In genomic region chr4:8917321-8917811, GRCh38 we compare ENCODE assay signal across 17 cellular contexts. TPM values are rescaled to one million over a fixed set of nuclear protein-coding genes. Genes with fewer than 3 reads are reported as not detected.
A peak's percentile ranks its signal among the peaks of the same experiment; 100 is the strongest.
DNase-seq lines count a peak whose midpoint lies in the region; ATAC-seq, FAIRE-seq and TF ChIP-seq lines count a peak whose summit lies in the region.
"Had no signal": no experiment of that assay in that cellular context is flagged by ENCODE, and none has a peak within 500 bp of the region (broad histone marks: within the 10 kb centered on the region; RNA-seq: fewer than 3 reads in every experiment).

No MANE protein-coding gene starts in this region.

- no peaks in the 10 kb centered on the region for H3K36me3 ChIP-seq in GM12878 (ENCODE audit: control insufficient read depth in 2 of 2, insufficient read depth in 2 of 2, low read length in 1 of 2)

- in situ Hi-C loops in GM13976 (cut with MboI; ENCODE audit: low sequenced_read_pairs, unreplicated experiment) (loop anchor here (25.0 kb wide), 1 partner anchor 305 kb away; no protein-coding TSS in a partner anchor), GM12878 (cut with MboI) (no loop called here)

- SMC1A ChIA-PET in GM12878 (lab: Charles Lee; ENCODE audit: uncharacterized antibody, unreplicated experiment): interaction anchor here (1.1 to 1.2 kb wide), 2 partner anchors 12 to 310 kb away, joined by 3 to 6 read pairs; no protein-coding TSS in a partner anchor

- H3K4me3 Mint-ChIP-seq in activated CD4-positive, alpha-beta T cell treated with anti-CD3 and anti-CD28 coated beads, Interleukin-2, amount 10 ng/mL, durations not matched to agents 24 days and 14 days: no peak overlapping the region
- H3K4me3 Mint-ChIP-seq in osteocyte (ENCODE audit: unreplicated experiment): no peak overlapping the region
- H3K4me3 Mint-ChIP-seq in effector memory CD8-positive, alpha-beta T cell: no peak overlapping the region
- H3K4me3 Mint-ChIP-seq: CD4-positive, alpha-beta memory T cell had no signal

- no peak for FAIRE-seq in GM12878 (lab: Jason Lieb, UNC)
- no peak for FAIRE-seq in D721Med (lab: Jason Lieb, UNC)
- FAIRE-seq: keratinocyte had no signal

- H3K27me3 Mint-ChIP-seq in activated CD4-positive, alpha-beta T cell treated with anti-CD3 and anti-CD28 coated beads, Interleukin-2, amount 10 ng/mL, durations not matched to agents 24 days and 14 days: no peaks in the 10 kb centered on the region
- peaks cover 5% of the 10 kb centered on the region for H3K27me3 Mint-ChIP-seq in osteocyte (ENCODE audit: unreplicated experiment)
- H3K27me3 Mint-ChIP-seq in effector memory CD8-positive, alpha-beta T cell: peaks cover 6 to 24% of the 10 kb centered on the region in 2 donors

- H3K4me1 Mint-ChIP-seq in activated CD4-positive, alpha-beta T cell treated with anti-CD3 and anti-CD28 coated beads, Interleukin-2, amount 10 ng/mL, durations not matched to agents 24 days and 14 days: no peaks in the 10 kb centered on the region
- no peaks in the 10 kb centered on the region for H3K4me1 Mint-ChIP-seq in osteocyte (ENCODE audit: unreplicated experiment)
- peaks cover 4 to 12% of the 10 kb centered on the region in 2 donors for H3K4me1 Mint-ChIP-seq in effector memory CD8-positive, alpha-beta T cell (ENCODE audit: low read depth in 2 of 2)

- POLR2A ChIA-PET in GM12878 (lab: Charles Lee): no interaction called here

- H3K9me3 Mint-ChIP-seq in activated CD4-positive, alpha-beta T cell treated with anti-CD3 and anti-CD28 coated beads, Interleukin-2, amount 10 ng/mL, durations not matched to agents 24 days and 14 days: no peaks in the 10 kb centered on the region
- H3K9me3 Mint-ChIP-seq in osteocyte (ENCODE audit: unreplicated experiment): no peaks in the 10 kb centered on the region
- no peaks in the 10 kb centered on the region for H3K9me3 Mint-ChIP-seq in effector memory CD8-positive, alpha-beta T cell

- no peak overlapping the region for H3K27ac Mint-ChIP-seq in activated CD4-positive, alpha-beta T cell treated with anti-CD3 and anti-CD28 coated beads, Interleukin-2, amount 10 ng/mL, durations not matched to agents 24 days and 14 days
- H3K27ac Mint-ChIP-seq in osteocyte (ENCODE audit: unreplicated experiment): no peak overlapping the region
- H3K27ac Mint-ChIP-seq in effector memory CD8-positive, alpha-beta T cell: no peak overlapping the region
- H3K27ac Mint-ChIP-seq: CD4-positive, alpha-beta memory T cell had no signal

- H3K4me2 ChIP-seq in GM12878 (ENCODE audit: control insufficient read depth, insufficient read depth): no peak overlapping the region
- H3K4me2 ChIP-seq: PC-9 had no signal

- BruUV-seq in GM12878 (replicated peaks; lab: Mats Ljungman, UMichigan): no TSS peak

- H3K9ac ChIP-seq in GM12878 (ENCODE audit: control insufficient read depth, insufficient read depth, low read length): no peak overlapping the region
- H3K9ac ChIP-seq: parathyroid adenoma had no signal

- peak; percentile 41 for DNase-seq in activated CD4-positive, alpha-beta T cell treated with anti-CD3 and anti-CD28 coated beads, Interleukin-2, amount 10 ng/mL, durations not matched to agents 24 days and 14 days
- no peak for DNase-seq in activated CD4-positive, alpha-beta T cell treated with anti-CD3 and anti-CD28 coated beads for 48 hours
- DNase-seq in GM13976 (ENCODE audit: low spot score) (peak; percentile 18), GM12878 (ENCODE audit: low read depth, low spot score) (no peak), osteocyte (ENCODE audit: extremely low spot score, unreplicated experiment) (peak; percentile 71), D721Med (ENCODE audit: insufficient read length, low spot score) (no peak), NCI-H2029 treated with DMSO at 0.1 percent for 48 hours (lab: John Stamatoyannopoulos, UW) (no peak)
- no peak for DNase-seq in effector memory CD8-positive, alpha-beta T cell
- DNase-seq: amniotic stem cell had no signal

- H4K20me1 ChIP-seq in GM12878 (ENCODE audit: control insufficient read depth, insufficient read depth): no peaks in the 10 kb centered on the region

- no peak for TF ChIP-seq POLR2A in GM12878 (IDR thresholded peaks at IDR 0.05; ENCODE audit: low read depth, low read length)

- TF ChIP-seq CTCF in GM13976 (IDR thresholded peaks at IDR 0.05; ENCODE audit: borderline replicate concordance, control extremely low read depth, extremely low read depth, insufficient read depth, missing control alignments) (no peak), GM12878 (IDR thresholded peaks at IDR 0.05 in 2 of 3, conservative IDR thresholded peaks at IDR 0.05 in 1 of 3; ENCODE audit: control insufficient read depth in 2 of 3, extremely low read depth in 1 of 3, insufficient read depth in 1 of 3, low read depth in 3 of 3, low read length in 3 of 3) (no peak), osteocyte (IDR thresholded peaks at IDR 0.05) (no peak), D721Med (IDR thresholded peaks at IDR 0.05; ENCODE audit: insufficient read depth, missing control alignments) (no peak)

- peak; percentile 35 for ATAC-seq in GM12878
- ATAC-seq in effector memory CD8-positive, alpha-beta T cell (replicated peaks): no peak

- no peaks in the 10 kb centered on the region for H3K36me3 Mint-ChIP-seq in activated CD4-positive, alpha-beta T cell treated with anti-CD3 and anti-CD28 coated beads, Interleukin-2, amount 10 ng/mL, durations not matched to agents 24 days and 14 days (ENCODE audit: low read depth)
- no peaks in the 10 kb centered on the region for H3K36me3 Mint-ChIP-seq in osteocyte (ENCODE audit: unreplicated experiment)
- H3K36me3 Mint-ChIP-seq in effector memory CD8-positive, alpha-beta T cell (ENCODE audit: insufficient read depth): no peaks in the 10 kb centered on the region
- H3K36me3 Mint-ChIP-seq: CD4-positive, alpha-beta memory T cell had no signal

- intact Hi-C loops in activated CD4-positive, alpha-beta T cell treated with anti-CD3 and anti-CD28 coated beads, Interleukin-2, amount 10 ng/mL, durations not matched to agents 24 days and 14 days (cut with micrococcal nuclease): no loop called here
- intact Hi-C loops in GM12878 (cut with micrococcal nuclease; ENCODE audit: unreplicated experiment): loop anchor here (5.0 kb wide), 1 partner anchor 450 kb away; no protein-coding TSS in a partner anchor

- 30% methylated on average over 10 of the region's 12 CpGs for WGBS in GM12878 (ENCODE audit: insufficient coverage, insufficient replicate concordance, low lambda C conversion rate, missing lambda C conversion rate)

- TF ChIP-seq RAD21 in GM12878 (IDR thresholded peaks at IDR 0.05; ENCODE audit: insufficient read depth, low read depth, low read length): no peak

- H3K27ac ChIP-seq in GM12878 (ENCODE audit: control insufficient read depth, insufficient read depth): no peak overlapping the region
- H3K27ac ChIP-seq: parathyroid adenoma, PC-9 had no signal

- no peaks in the 10 kb centered on the region for H3K4me1 ChIP-seq in GM12878 (ENCODE audit: control insufficient read depth, insufficient read depth, low read length)
- H3K4me1 ChIP-seq: parathyroid adenoma had no signal

- CTCF ChIA-PET in GM12878 (lab: Yijun Ruan, JAX): interaction anchor here (0.6 to 1.6 kb wide), 6 partner anchors 10 to 628 kb away, joined by 3 to 11 read pairs (median 4); no protein-coding TSS in a partner anchor

- no peaks in the 10 kb centered on the region for H3K27me3 ChIP-seq in GM12878 (replicated peaks in 1 of 2; ENCODE audit: control insufficient read depth in 2 of 2, insufficient read depth in 2 of 2, low read length in 1 of 2)

- RAD21 ChIA-PET in GM12878 (lab: Charles Lee; ENCODE audit: unreplicated experiment): interaction anchor here (1.3 kb wide), 1 partner anchor 309 kb away, joined by 8 read pairs; no protein-coding TSS in a partner anchor

- TF ChIP-seq EP300 in GM12878 (IDR thresholded peaks at IDR 0.05; ENCODE audit: borderline replicate concordance in 1 of 2, control insufficient read depth in 1 of 2, low read depth in 2 of 2, low read length in 2 of 2): no peak

- no peaks in the 10 kb centered on the region for H3K79me2 ChIP-seq in GM12878 (ENCODE audit: control insufficient read depth, insufficient read depth, low read length)
- H3K79me2 ChIP-seq: parathyroid adenoma had no signal

- H2AFZ ChIP-seq in GM12878 (ENCODE audit: control insufficient read depth, low read depth, low read length): no peak overlapping the region
- H2AFZ ChIP-seq: PC-9 had no signal

- no peaks in the 10 kb centered on the region; the same call in 2 of the 3 replicates for H3K9me3 ChIP-seq in GM12878 (replicated peaks; ENCODE audit: control insufficient read depth, insufficient read depth, low read length)

- H3K4me3 ChIP-seq in GM12878: no peak overlapping the region
- H3K4me3 ChIP-seq: PC-9 had no signal

TF ChIP-seq in GM12878, 131 proteins besides CTCF, POLR2A, EP300 and RAD21 (continues in another document):
- TF ChIP-seq RUNX3 (IDR thresholded peaks at IDR 0.05; ENCODE audit: low read length) (no peak), CBFB (IDR thresholded peaks at IDR 0.05; ENCODE audit: low read depth) (no peak)

RNA-seq across cellular contexts. Expression of gene HMX1, which starts 45.7 kb away (rescaled TPM):
- not detected in 2 replicates for total RNA-seq in activated CD4-positive, alpha-beta T cell treated with anti-CD3 and anti-CD28 coated beads, Interleukin-2, amount 10 ng/mL, durations not matched to agents 24 days and 14 days
- not detected in 2 replicates for total RNA-seq in GM12878 (2013; cell fraction: nucleolus; rRNA removed)
- total RNA-seq in GM12878 (2014; rRNA removed): not detected in 2 replicates
- total RNA-seq in GM12878 (2014; rRNA removed; fragmentation: Illumina TruSeq; extraction: Trizol): not detected in 2 replicates
- total RNA-seq in GM12878 (2021): not detected in 2 replicates
- not detected for polyA plus RNA-seq in GM12878 (2011; ENCODE audit: low read depth)
- polyA plus RNA-seq in GM12878 (2011; rRNA removed): not detected in 2 replicates
- not detected in 2 replicates for polyA plus RNA-seq in GM12878 (2011; cell fraction: cytosol; rRNA removed)
- polyA plus RNA-seq in GM12878 (2011; cell fraction: nucleus; rRNA removed): not detected in 2 replicates
- polyA plus RNA-seq in GM12878 (2012): not detected in 2 replicates
- polyA plus RNA-seq in GM12878 (2014; fragmentation: Illumina TruSeq; extraction: Trizol): not detected in 2 replicates
- polyA plus RNA-seq in GM12878 (2014; fragmentation: Nextera tagmentation; extraction: Ambion mirVana): not detected
- polyA plus RNA-seq in GM12878 (2014; rRNA removed): not detected in 2 replicates
- not detected for polyA plus RNA-seq in GM12878 (2016; fragmentation: Nextera tagmentation; extraction: Ambion mirVana)
- polyA minus RNA-seq in GM12878 (2011; rRNA and poly(A)+ RNA removed): not detected in 2 replicates
- not detected in 2 replicates for polyA minus RNA-seq in GM12878 (2011; cell fraction: cytosol; rRNA and poly(A)+ RNA removed)
- not detected in 2 replicates for polyA minus RNA-seq in GM12878 (2011; cell fraction: nucleus; rRNA and poly(A)+ RNA removed)
- total RNA-seq in osteocyte: 3.2 and 3.5 TPM in 2 replicates
- total RNA-seq: A172; CD4-positive, alpha-beta memory T cell; LHCN-M2; mononuclear cell; PC-9; subcutaneous adipose tissue had no signal
- polyA plus RNA-seq: CD4-positive, alpha-beta memory T cell; keratinocyte had no signal

Comparison
In these comparisons a context has a peak if more than half of its experiments do, and no peak if none do; other contexts are left out.
1. DNase-seq: peak in activated CD4-positive, alpha-beta T cell treated with anti-CD3 and anti-CD28 coated beads, Interleukin-2, amount 10 ng/mL, durations not matched to agents 24 days and 14 days (single experiment), GM13976 (single experiment) and osteocyte (single experiment); none in activated CD4-positive, alpha-beta T cell treated with anti-CD3 and anti-CD28 coated beads for 48 hours (single experiment), GM12878 (single experiment), effector memory CD8-positive, alpha-beta T cell (0 of 3), D721Med (single experiment) and NCI-H2029 treated with DMSO at 0.1 percent for 48 hours (single experiment).